6 cellular contexts compared by ENCODE assay signal in genomic region chr1:46248122-46248920, GRCh38. TPM values are rescaled to one million over a fixed set of nuclear protein-coding genes. Genes with fewer than 3 reads are reported as not detected.
DNase-seq lines count a peak whose midpoint lies in the region; ATAC-seq, FAIRE-seq and TF ChIP-seq lines count a peak whose summit lies in the region.

No MANE protein-coding gene starts in this region.

- H3K36me3 Mint-ChIP-seq in Caco-2 (ENCODE audit: insufficient read depth, unreplicated experiment), result peaks cover 44% of the 10 kb centered on the region
- no peaks in the 10 kb centered on the region for H3K36me3 Mint-ChIP-seq in immature natural killer cell

- POLR2A ChIA-PET in Caco-2 (lab: Charles Lee), result interaction anchor here (0.7 to 1.8 kb wide), 2 partner anchors 55 to 124 kb away, joined by 3 to 10 read pairs; partner anchors contain the start of genes LRRC41 and UQCRH

- ATAC-seq in HG02840 (IDR thresholded peaks at IDR 0.05; ENCODE audit: low FRiP score, unreplicated experiment), result no peak

- H3K36me3 ChIP-seq in Caco-2 (ENCODE audit: control insufficient read depth, insufficient read depth, low read length) (no peaks in the 10 kb centered on the region), WERI-Rb-1 (peaks cover 51% of the 10 kb centered on the region)

- H3K4me3 Mint-ChIP-seq in Caco-2 (ENCODE audit: unreplicated experiment) (peak overlapping the region; percentile 96), immature natural killer cell (peak overlapping the region; percentile 85 to 97 (median 93))

- no peaks in the 10 kb centered on the region for H3K4me1 ChIP-seq in Caco-2

- H3K27me3 ChIP-seq in Caco-2 (replicated peaks; ENCODE audit: control insufficient read depth, insufficient read depth, low read length), result no peaks in the 10 kb centered on the region
- no peaks in the 10 kb centered on the region for H3K27me3 ChIP-seq in WERI-Rb-1 (ENCODE audit: insufficient read depth, low read depth, severe bottlenecking)

- no peak for TF ChIP-seq CTCF in Caco-2 (IDR thresholded peaks at IDR 0.05; ENCODE audit: insufficient read depth in 1 of 2, low read depth in 1 of 2, low read length in 1 of 2, severe bottlenecking in 1 of 2, unreplicated experiment in 1 of 2)
- peak; percentile 19; the same call in 1 of the 2 replicates for TF ChIP-seq CTCF in WERI-Rb-1 (IDR thresholded peaks at IDR 0.05; ENCODE audit: low read depth, low read length)

- FAIRE-seq in urothelium cell line (lab: Jason Lieb, UNC), result no peak

- DNase-seq in Caco-2, result peak; percentile 30 to 43
- DNase-seq in Jurkat, Clone E6-1 (ENCODE audit: low read depth, low spot score), result peak; percentile 19
- peak; percentile 60 for DNase-seq in WERI-Rb-1
- DNase-seq in immature natural killer cell, result peak in 1 of 3 donors; percentile 2
- peak; percentile 49 for DNase-seq in urothelium cell line (ENCODE audit: low spot score)

- BruUV-seq in Caco-2 (replicated peaks; lab: Mats Ljungman, UMichigan), result TSS peak; percentile 50

- H3K9me3 Mint-ChIP-seq in Caco-2 (ENCODE audit: unreplicated experiment) (no peaks in the 10 kb centered on the region), immature natural killer cell (no peaks in the 10 kb centered on the region)

- H3K27ac ChIP-seq in WERI-Rb-1, result peak overlapping the region; percentile 99

- CTCF ChIA-PET in Caco-2 (lab: Charles Lee), result interaction anchor here (1.6 kb wide), 1 partner anchor 25 kb away, joined by 18 read pairs; no protein-coding TSS in a partner anchor

- H3K27me3 Mint-ChIP-seq in Caco-2 (ENCODE audit: insufficient read depth, unreplicated experiment), result no peaks in the 10 kb centered on the region
- H3K27me3 Mint-ChIP-seq in immature natural killer cell (ENCODE audit: low read depth in 3 of 3), result peaks cover 2 to 4% (median 2%) of the 10 kb centered on the region in 3 donors

- intact Hi-C loops in Caco-2 (cut with micrococcal nuclease; ENCODE audit: unreplicated experiment), result no loop called here

- no peaks in the 10 kb centered on the region for H3K9me3 ChIP-seq in Caco-2
- no peaks in the 10 kb centered on the region for H3K9me3 ChIP-seq in WERI-Rb-1 (ENCODE audit: severe bottlenecking)

- peak overlapping the region; percentile 98 for H3K27ac Mint-ChIP-seq in Caco-2 (ENCODE audit: unreplicated experiment)
- peak overlapping the region in 5 of 6 donors; percentile 40 to 76 (median 60) for H3K27ac Mint-ChIP-seq in immature natural killer cell

- H3K4me3 ChIP-seq in Caco-2 (ENCODE audit: low read depth, low read length) (peak overlapping the region; percentile 58), WERI-Rb-1 (ENCODE audit: low read depth, low read length) (peak overlapping the region; percentile 59)
- H3K4me3 ChIP-seq in Jurkat, Clone E6-1 (ENCODE audit: low read length), result peak overlapping the region; percentile 98

- H3K4me1 Mint-ChIP-seq in Caco-2 (ENCODE audit: low read depth, unreplicated experiment), result peaks cover 6% of the 10 kb centered on the region
- peaks cover 15% of the 10 kb centered on the region in 2 donors for H3K4me1 Mint-ChIP-seq in immature natural killer cell

RNA-seq across cellular contexts. Expression of gene RAD54L, which starts 0.8 kb away (rescaled TPM):
- total RNA-seq in Caco-2 (2022), result 29.1 and 30.6 TPM in 2 replicates
- 101 TPM for polyA plus RNA-seq in Jurkat, Clone E6-1 (2012; ENCODE audit: insufficient read depth, insufficient read length)
- under 1 TPM in 2 of 3 donors, not detected in 1; 0.51 to 0.90 TPM for polyA plus RNA-seq in immature natural killer cell

RNA-seq across cellular contexts. Expression of gene LURAP1, which starts 45.2 kb away (rescaled TPM):
- not detected in 2 replicates for total RNA-seq in Caco-2 (2022)
- not detected for polyA plus RNA-seq in Jurkat, Clone E6-1 (2012; ENCODE audit: insufficient read depth, insufficient read length)
- under 1 TPM in 1 of 3 donors, not detected in 2; 0.10 TPM for polyA plus RNA-seq in immature natural killer cell

RNA-seq across cellular contexts. Expression of gene POMGNT1, which starts 50.1 kb away (rescaled TPM):
- 34.9 TPM in 2 replicates for total RNA-seq in Caco-2 (2022)
- 89.5 TPM for polyA plus RNA-seq in Jurkat, Clone E6-1 (2012; ENCODE audit: insufficient read depth, insufficient read length)
- polyA plus RNA-seq in immature natural killer cell, result 10 to 100 TPM; 33.7 to 36.3 (median 35.7) TPM

RNA-seq across cellular contexts. Expression of gene LRRC41, which starts 55.1 kb away (rescaled TPM):
- total RNA-seq in Caco-2 (2022), result 41.7 and 43.5 TPM in 2 replicates
- polyA plus RNA-seq in Jurkat, Clone E6-1 (2012; ENCODE audit: insufficient read depth, insufficient read length), result 28.3 TPM
- 10 to 100 TPM; 44.2 to 71.6 (median 65.4) TPM for polyA plus RNA-seq in immature natural killer cell

RNA-seq across cellular contexts. Expression of gene UQCRH, which starts 55.2 kb away (rescaled TPM):
- total RNA-seq in Caco-2 (2022), result 277 and 320 TPM in 2 replicates
- 682 TPM for polyA plus RNA-seq in Jurkat, Clone E6-1 (2012; ENCODE audit: insufficient read depth, insufficient read length)
- 100 to 1,000 TPM; 222 to 278 (median 252) TPM for polyA plus RNA-seq in immature natural killer cell
